8 cellular contexts compared by ENCODE assay signal in genomic region chr7:141511370-141512335, GRCh38. TPM values are rescaled to one million over a fixed set of nuclear protein-coding genes. Genes with fewer than 3 reads are reported as not detected.
A peak's percentile ranks its signal among the peaks of the same experiment; 100 is the strongest.
DNase-seq lines count a peak whose midpoint lies in the region; ATAC-seq and TF ChIP-seq lines count a peak whose summit lies in the region.

No MANE protein-coding gene starts in this region.

- ATAC-seq in GM18867 (IDR thresholded peaks at IDR 0.05; ENCODE audit: unreplicated experiment), result no peak

- TF ChIP-seq EP300 in Ishikawa (IDR thresholded peaks at IDR 0.05; ENCODE audit: borderline replicate concordance), result no peak

- H3K4me3 ChIP-seq in A673 (ENCODE audit: low read depth, low read length, poor library complexity, severe bottlenecking), result no peak overlapping the region
- H3K4me3 ChIP-seq in dorsolateral prefrontal cortex, result peak overlapping the region; percentile 9 to 67 (median 50)

- no peaks in the 10 kb centered on the region for H3K36me3 ChIP-seq in A673 (ENCODE audit: insufficient read depth, low read length, poor library complexity, severe bottlenecking)

- H3K9me3 ChIP-seq in A673 (ENCODE audit: low read depth, low read length, poor library complexity, severe bottlenecking), result no peaks in the 10 kb centered on the region

- peak; percentile 7 for DNase-seq in A673 (ENCODE audit: low spot score)
- peak in 9 of 10 donors; percentile 23 to 68 (median 56) for DNase-seq in dorsolateral prefrontal cortex
- peak; percentile 16 for DNase-seq in midbrain (lab: John Stamatoyannopoulos, UW)
- no peak for DNase-seq in NCI-H1105 (lab: John Stamatoyannopoulos, UW)
- DNase-seq in effector CD4-positive, alpha-beta T cell, result no peak
- no peak for DNase-seq in NK-92 (lab: John Stamatoyannopoulos, UW; ENCODE audit: unreplicated experiment)

- intact Hi-C loops in A673 (cut with micrococcal nuclease; ENCODE audit: unreplicated experiment) (no loop called here), dorsolateral prefrontal cortex (cut with DNase I) (no loop called here)

- POLR2A ChIA-PET in A673 (lab: Charles Lee; ENCODE audit: low non-redundant PET), result no interaction called here

- H3K27me3 ChIP-seq in A673 (replicated peaks; ENCODE audit: insufficient read depth, low read depth, low read length, poor library complexity) (peaks cover 24% of the 10 kb centered on the region), dorsolateral prefrontal cortex (peaks cover 0 to 27% (median 0%) of the 10 kb centered on the region in 45 donors)

- H3K4me1 ChIP-seq in A673 (ENCODE audit: insufficient read depth, low read length, poor library complexity, severe bottlenecking), result no peaks in the 10 kb centered on the region

- no TSS peak for BruUV-seq in A673 (replicated peaks; lab: Mats Ljungman, UMichigan)

- no peak for TF ChIP-seq CTCF in A673 (conservative IDR thresholded peaks at IDR 0.05; ENCODE audit: low read depth, low read length)
- no peak for TF ChIP-seq CTCF in dorsolateral prefrontal cortex (IDR thresholded peaks at IDR 0.05 in 54 of 56, conservative IDR thresholded peaks at IDR 0.05 in 2 of 56; ENCODE audit: low read depth in 1 of 56, partially characterized antibody in 56 of 56)

- no peak for TF ChIP-seq RAD21 in Ishikawa (IDR thresholded peaks at IDR 0.05; ENCODE audit: low read depth)

- CTCF ChIA-PET in A673 (lab: Charles Lee), result no interaction called here

- H3K27ac ChIP-seq in A673 (ENCODE audit: low read depth, low read length, poor library complexity, severe bottlenecking), result no peak overlapping the region
- peak overlapping the region in 41 of 59 donors; percentile 2 to 80 (median 51) for H3K27ac ChIP-seq in dorsolateral prefrontal cortex

TF ChIP-seq in Ishikawa, 13 proteins besides CTCF, POLR2A, EP300 and RAD21:
- TF ChIP-seq ZBTB7A (IDR thresholded peaks at IDR 0.05; ENCODE audit: low read depth), result no peak
- no peak for TF ChIP-seq TAF1 (IDR thresholded peaks at IDR 0.05; ENCODE audit: low read depth)
- peak; percentile 52 for TF ChIP-seq MAX (IDR thresholded peaks at IDR 0.05)
- no peak for TF ChIP-seq TCF12 (IDR thresholded peaks at IDR 0.05; ENCODE audit: low read depth)

RNA-seq across cellular contexts. Expression of gene AGK, which starts 39.6 kb away (rescaled TPM):
- total RNA-seq in A673 (2021) (41.9 and 47.4 TPM in 2 replicates), dorsolateral prefrontal cortex (10 to 100 TPM; 33.6 to 74.7 (median 51.5) TPM)

Comparison
In these comparisons a context has a peak if more than half of its experiments do, and no peak if none do; other contexts are left out.
1. DNase-seq: peak in A673 (single experiment), dorsolateral prefrontal cortex (9 of 10) and midbrain (single experiment); none in NCI-H1105 (single experiment), effector CD4-positive, alpha-beta T cell (single experiment) and NK-92 (single experiment).